8 cellular contexts compared by ENCODE assay signal in the genomic region with DNA sequence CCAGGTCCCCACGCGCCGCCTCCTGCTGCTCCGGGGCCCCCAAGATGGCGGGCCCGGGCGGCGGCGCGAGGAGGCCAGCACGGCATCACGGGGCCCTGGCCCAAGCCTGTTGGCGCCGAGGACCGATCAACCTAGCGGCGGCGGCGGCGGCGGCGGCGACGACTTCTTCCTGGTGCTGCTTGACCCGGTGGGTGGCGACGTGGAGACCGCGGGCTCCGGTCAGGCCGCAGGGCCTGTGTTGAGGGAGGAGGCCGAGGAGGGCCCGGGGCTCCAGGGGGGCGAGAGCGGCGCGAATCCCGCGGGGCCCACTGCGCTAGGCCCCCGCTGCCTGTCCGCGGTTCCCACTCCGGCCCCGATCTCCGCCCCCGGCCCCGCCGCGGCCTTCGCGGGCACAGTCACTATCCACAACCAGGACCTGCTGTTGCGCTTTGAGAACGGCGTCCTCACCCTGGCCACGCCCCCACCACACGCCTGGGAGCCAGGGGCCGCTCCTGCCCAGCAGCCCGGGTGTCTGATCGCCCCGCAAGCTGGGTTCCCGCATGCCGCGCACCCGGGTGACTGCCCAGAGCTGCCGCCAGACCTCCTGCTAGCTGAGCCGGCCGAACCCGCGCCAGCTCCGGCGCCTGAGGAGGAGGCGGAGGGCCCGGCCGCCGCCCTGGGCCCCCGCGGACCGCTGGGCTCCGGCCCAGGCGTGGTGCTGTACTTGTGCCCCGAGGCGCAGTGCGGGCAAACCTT. TPM values are rescaled to one million over a fixed set of nuclear protein-coding genes. Genes with fewer than 3 reads are reported as not detected.
DNase-seq lines count a peak whose midpoint lies in the region; ATAC-seq and TF ChIP-seq lines count a peak whose summit lies in the region.
"Not testable (repeated sequence)": the region's sequence is repeated elsewhere in the genome, so short reads cannot be mapped to it uniquely, and the experiment has no call there.

No MANE protein-coding gene starts in this region.

- not testable (repeated sequence) for H3K27me3 Mint-ChIP-seq in activated naive CD8-positive, alpha-beta T cell treated with anti-CD3 and anti-CD28 coated beads for 36 hours; naive B cell

- not testable (repeated sequence) for H3K36me3 ChIP-seq in ES-I3 (ENCODE audit: insufficient read depth, low read length); gastroesophageal sphincter; stomach
- H3K36me3 ChIP-seq in SK-N-MC (ENCODE audit: insufficient read depth, low read length), result peaks cover 11% of the 10 kb centered on the region

- peak overlapping the region; percentile 52 for H3K9ac ChIP-seq in ES-I3 (ENCODE audit: low read depth, low read length)
- peak overlapping the region; percentile 73 for H3K9ac ChIP-seq in SK-N-MC (ENCODE audit: insufficient read length)

- TF ChIP-seq EP300 in gastroesophageal sphincter (IDR thresholded peaks at IDR 0.05); stomach (IDR thresholded peaks at IDR 0.05): not testable (repeated sequence)

- H3K36me3 Mint-ChIP-seq in activated naive CD8-positive, alpha-beta T cell treated with anti-CD3 and anti-CD28 coated beads for 36 hours, result peaks cover 28% of the 10 kb centered on the region
- peaks cover 0 to 10% of the 10 kb centered on the region in 2 donors for H3K36me3 Mint-ChIP-seq in naive B cell

- H3K4me1 ChIP-seq in ES-I3 (ENCODE audit: insufficient read depth, low read length) (peaks cover 11% of the 10 kb centered on the region; the same call in 1 of the 2 replicates), gastroesophageal sphincter (peaks cover 0 to 42% (median 0%) of the 10 kb centered on the region in 3 donors), stomach (peaks cover 0 to 37% (median 18%) of the 10 kb centered on the region in 4 donors)

- H3K4me3 ChIP-seq in SK-N-MC (peak overlapping the region; percentile 75), gastroesophageal sphincter (peak overlapping the region; percentile 66 to 73), stomach (peak overlapping the region; percentile 51 to 58 (median 53))

- not testable (repeated sequence) for H3K27me3 ChIP-seq in gastroesophageal sphincter, stomach

- H3K4me3 Mint-ChIP-seq in activated naive CD8-positive, alpha-beta T cell treated with anti-CD3 and anti-CD28 coated beads for 36 hours, result peak overlapping the region; percentile 64
- H3K4me3 Mint-ChIP-seq in naive B cell, result peak overlapping the region; percentile 53 to 93 (median 76)

- TF ChIP-seq CTCF in gastroesophageal sphincter (IDR thresholded peaks at IDR 0.05), result peak in 1 of 4 experiments; percentile 8
- not testable (repeated sequence) for TF ChIP-seq CTCF in stomach (IDR thresholded peaks at IDR 0.05)

- not testable (repeated sequence) for DNase-seq in SK-N-MC (ENCODE audit: low read depth, low spot score)
- peak; percentile 28 for DNase-seq in activated naive CD8-positive, alpha-beta T cell treated with anti-CD3 and anti-CD28 coated beads for 36 hours
- peak; percentile 49 for DNase-seq in naive B cell
- peak; percentile 38 for DNase-seq in stomach

- H3K9me3 ChIP-seq in ES-I3 (ENCODE audit: control insufficient read depth, insufficient read depth, low read length); SK-N-MC (ENCODE audit: low read depth, low read length); gastroesophageal sphincter; stomach: not testable (repeated sequence)

- intact Hi-C loops in stomach (cut with DNase I; ENCODE audit: low total_unique reads), result not testable (repeated sequence)

- H3K27ac ChIP-seq in SK-N-MC, result not testable (repeated sequence)
- H3K27ac ChIP-seq in gastroesophageal sphincter, result peak overlapping the region; percentile 94 to 97 (median 94)
- peak overlapping the region; percentile 89 to 95 (median 94) for H3K27ac ChIP-seq in stomach

- H3K27ac Mint-ChIP-seq in activated naive CD8-positive, alpha-beta T cell treated with anti-CD3 and anti-CD28 coated beads for 36 hours, result peak overlapping the region; percentile 60
- H3K27ac Mint-ChIP-seq in naive B cell, result peak overlapping the region in 1 of 6 donors; percentile 24

- peak in 1 of 2 donors; percentile 10 for TF ChIP-seq POLR2A in gastroesophageal sphincter (IDR thresholded peaks at IDR 0.05)
- TF ChIP-seq POLR2A in stomach (IDR thresholded peaks at IDR 0.05), result not testable (repeated sequence)

- ATAC-seq in GM21737 (IDR thresholded peaks at IDR 0.05; ENCODE audit: unreplicated experiment), result peak; percentile 76
- ATAC-seq in HG03565 (IDR thresholded peaks at IDR 0.05; ENCODE audit: unreplicated experiment), result peak; percentile 47
- peak; percentile 86 for ATAC-seq in gastroesophageal sphincter
- peak; percentile 73 to 78 for ATAC-seq in naive B cell (ENCODE audit: low read depth in 2 of 2)

- peaks cover 18% of the 10 kb centered on the region for H3K4me1 Mint-ChIP-seq in activated naive CD8-positive, alpha-beta T cell treated with anti-CD3 and anti-CD28 coated beads for 36 hours
- H3K4me1 Mint-ChIP-seq in naive B cell, result peaks cover 22 to 47% (median 34%) of the 10 kb centered on the region in 3 donors

- no CpG with 5 or more reads among the region's 84 CpGs for WGBS in gastroesophageal sphincter (ENCODE audit: low coverage in 1 of 2), 2 donors
- 0 to 29% (median 15%) methylated on average over 16 to 74 of the region's 84 CpGs; no CpG with 5 or more reads in 1 of the 5 donors for WGBS in stomach, 5 donors

- H3K9me3 Mint-ChIP-seq in activated naive CD8-positive, alpha-beta T cell treated with anti-CD3 and anti-CD28 coated beads for 36 hours; naive B cell: not testable (repeated sequence)

RNA-seq across cellular contexts. Expression of a gene that starts 0.5 kb away (rescaled TPM):
- total RNA-seq in activated naive CD8-positive, alpha-beta T cell treated with anti-CD3 and anti-CD28 coated beads for 36 hours, result 1 to 10 TPM; 6.3 to 6.8 TPM
- total RNA-seq in gastroesophageal sphincter, result 10 to 100 TPM; 13.6 to 18.8 (median 15.8) TPM
- 10 to 100 TPM in 1 of 6 donors, 1 to 10 TPM in 5; 1.0 to 13.8 (median 8.7) TPM for polyA plus RNA-seq in naive B cell (ENCODE audit: low read depth in 6 of 6)
- total RNA-seq in stomach, result 10 to 100 TPM in 2 of 5 donors, 1 to 10 TPM in 3; 5.8 to 15.6 (median 9.8) TPM
- 1 to 10 TPM; 1.5 to 2.1 (median 1.7) TPM for polyA plus RNA-seq in stomach
